Comparison of ENCODE assay signal across 18 cellular contexts in genomic region chr3:23940775-23941174, GRCh38. TPM values are rescaled to one million over a fixed set of nuclear protein-coding genes. Genes with fewer than 3 reads are reported as not detected.
DNase-seq lines count a peak whose midpoint lies in the region; ATAC-seq, FAIRE-seq and TF ChIP-seq lines count a peak whose summit lies in the region.
"Had no signal": no experiment of that assay in that cellular context is flagged by ENCODE, and none has a peak within 500 bp of the region (broad histone marks: within the 10 kb centered on the region; RNA-seq: fewer than 3 reads in every experiment).

No MANE protein-coding gene starts in this region.

- no TSS peak for BruUV-seq in K562 (replicated peaks; lab: Mats Ljungman, UMichigan)

- H3K27me3 ChIP-seq in K562 (ENCODE audit: control insufficient read depth in 2 of 2, insufficient read depth in 2 of 2, low read length in 2 of 2): no peaks in the 10 kb centered on the region

- DNase-seq in A549 (ENCODE audit: low read depth in 1 of 2, low spot score in 1 of 2) (peak in 1 of 2 experiments; percentile 20), HEK293T (ENCODE audit: extremely low spot score) (no peak), K562 (ENCODE audit: extremely low read depth in 1 of 4, low spot score in 3 of 4) (peak in 3 of 4 experiments; percentile 29 to 76 (median 52)), neural crest cell (ENCODE audit: low read depth, low spot score) (no peak), midbrain (lab: John Stamatoyannopoulos, UW) (no peak)
- DNase-seq: C1 segment of cervical spinal cord; CD4-positive, alpha-beta memory T cell; COR-L47; DMS153; GF-D8; H7 had no signal

- TF ChIP-seq POLR2A in A549 (IDR thresholded peaks at IDR 0.05; ENCODE audit: low read length): no peak
- TF ChIP-seq POLR2A in K562 (conservative IDR thresholded peaks at IDR 0.05): no peak

- TF ChIP-seq EP300 in A549 (IDR thresholded peaks at IDR 0.05): no peak
- peak; percentile 58 for TF ChIP-seq EP300 in K562 (IDR thresholded peaks at IDR 0.05; ENCODE audit: low read length)

- H3K79me2 ChIP-seq in K562 (ENCODE audit: control insufficient read depth, insufficient read depth, low read length): no peaks in the 10 kb centered on the region

- H4K20me1 ChIP-seq in K562 (replicated peaks; ENCODE audit: control insufficient read depth, insufficient read depth, low read length): no peaks in the 10 kb centered on the region

- H3K9me3 Mint-ChIP-seq in neural crest cell: no peaks in the 10 kb centered on the region
- H3K9me3 Mint-ChIP-seq: GM23338 had no signal

- peak overlapping the region in 1 of 2 experiments; percentile 34; a peak in 2 of 4 replicates for H3K9ac ChIP-seq in K562 (ENCODE audit: insufficient read depth in 1 of 2, low read depth in 2 of 2, low read length in 2 of 2)

- TF ChIP-seq RAD21 in A549 (conservative IDR thresholded peaks at IDR 0.05 in 1 of 2, IDR thresholded peaks at IDR 0.05 in 1 of 2) (no peak), K562 (CRISPR knock-in tag; conservative IDR thresholded peaks at IDR 0.05 in 1 of 2, IDR thresholded peaks at IDR 0.05 in 1 of 2) (no peak)

- H3K27ac Mint-ChIP-seq in neural crest cell (ENCODE audit: unreplicated experiment): no peak overlapping the region
- H3K27ac Mint-ChIP-seq: B cell, GM23338 had no signal

- intact Hi-C loops in K562 (cut with micrococcal nuclease): loop anchor here (10.0 kb wide), 1 partner anchor 136 kb away; the partner anchor contains the start of gene UBE2E1

- in situ Hi-C loops in K562 (cut with MboI): no loop called here

- TF ChIP-seq CTCF in A549 (IDR thresholded peaks at IDR 0.05) (no peak), K562 (IDR thresholded peaks at IDR 0.05 in 2 of 3, conservative IDR thresholded peaks at IDR 0.05 in 1 of 3; ENCODE audit: insufficient read depth in 2 of 3, low read depth in 1 of 3, low read length in 3 of 3) (no peak), neural crest cell (conservative IDR thresholded peaks at IDR 0.05) (no peak)

- no peaks in the 10 kb centered on the region for H3K36me3 ChIP-seq in K562 (ENCODE audit: control insufficient read depth, insufficient read depth, low read length)

- H3K4me2 ChIP-seq in A549 (no peak overlapping the region), K562 (ENCODE audit: insufficient read depth, low read length) (peak overlapping the region; percentile 13)
- H3K4me2 ChIP-seq: GM23338 had no signal

- H3K9me3 ChIP-seq in A549: no peaks in the 10 kb centered on the region
- no peaks in the 10 kb centered on the region for H3K9me3 ChIP-seq in K562 (replicated peaks; ENCODE audit: control insufficient read depth, insufficient read depth, low read depth, low read length)

- CTCF ChIA-PET in A549 (lab: Yijun Ruan, JAX) (interaction anchor here (0.8 to 1.3 kb wide), 3 partner anchors 18 to 52 kb away, joined by 3 to 4 read pairs (median 4); no protein-coding TSS in a partner anchor), HEK293T (lab: Yijun Ruan, JAX) (interaction anchor here (1.1 kb wide), 1 partner anchor 52 kb away, joined by 4 read pairs; no protein-coding TSS in a partner anchor), K562 (lab: Yijun Ruan, JAX; ENCODE audit: low intra/inter-chr PET ratio) (no interaction called here)

- peaks cover 18% of the 10 kb centered on the region for H3K27me3 Mint-ChIP-seq in neural crest cell (ENCODE audit: low read depth)
- H3K27me3 Mint-ChIP-seq: B cell had no signal

- no peak overlapping the region for H3K4me3 ChIP-seq in A549
- H3K4me3 ChIP-seq in K562: no peak overlapping the region
- H3K4me3 ChIP-seq: GM23338 had no signal

- FAIRE-seq in A549 (lab: Jason Lieb, UNC) (no peak), K562 (lab: Jason Lieb, UNC) (peak; percentile 71)
- FAIRE-seq: D721Med had no signal

- peak overlapping the region; percentile 59 for H3K4me3 Mint-ChIP-seq in neural crest cell
- H3K4me3 Mint-ChIP-seq: B cell; CD4-positive, alpha-beta memory T cell; GM23338 had no signal

- peak overlapping the region; percentile 81 for H2AFZ ChIP-seq in K562 (ENCODE audit: low read depth, low read length)
- H2AFZ ChIP-seq: GM23338 had no signal

- no peak overlapping the region for H3K27ac ChIP-seq in A549
- H3K27ac ChIP-seq in K562 (ENCODE audit: extremely low read depth, low read depth, low read length): peak overlapping the region; percentile 52
- H3K27ac ChIP-seq: HL-60 had no signal

- no peaks in the 10 kb centered on the region for H3K36me3 Mint-ChIP-seq in neural crest cell (ENCODE audit: low read depth)

- H3K4me1 ChIP-seq in A549 (peaks cover 5% of the 10 kb centered on the region; the same call in 2 of the 3 replicates), K562 (replicated peaks in 1 of 2; ENCODE audit: control insufficient read depth in 2 of 2, insufficient read depth in 2 of 2, low read length in 2 of 2) (peaks cover 10 to 29% of the 10 kb centered on the region in 2 experiments)

- POLR2A ChIA-PET in A549 (lab: Yijun Ruan, JAX): interaction anchor here (0.6 to 2.7 kb wide), 2 partner anchors 24 to 122 kb away, joined by 3 to 17 read pairs; partner anchors contain the start of genes NKIRAS1 and RPL15
- POLR2A ChIA-PET in HEK293T (lab: Yijun Ruan, JAX): interaction anchor here (5.5 kb wide), 1 partner anchor 23 kb away, joined by 62 read pairs; the partner anchor contains the start of genes NKIRAS1 and RPL15
- POLR2A ChIA-PET in K562 (lab: Yijun Ruan, JAX): interaction anchor here (0.9 to 11.6 kb wide), 4 partner anchors 17 to 22 kb away, joined by 3 to 165 read pairs (median 3); partner anchors contain the start of genes NKIRAS1 and RPL15

- ATAC-seq in A549 (no peak), K562 (no peak), GM19023 (IDR thresholded peaks at IDR 0.05; ENCODE audit: unreplicated experiment) (no peak), HG03354 (IDR thresholded peaks at IDR 0.05; ENCODE audit: poor library complexity, severe bottlenecking, unreplicated experiment) (no peak), esophagus mucosa (no peak)
- ATAC-seq: GM23338 had no signal

- peaks cover 17% of the 10 kb centered on the region for H3K4me1 Mint-ChIP-seq in neural crest cell

- no peaks in the 10 kb centered on the region for H3K9me1 ChIP-seq in K562 (ENCODE audit: control insufficient read depth, insufficient read depth, low read length)

- WGBS in A549 (ENCODE audit: missing lambda C conversion rate): 69% methylated on average over 5 of the region's 5 CpGs
- 4% methylated on average over 5 of the region's 5 CpGs for WGBS in K562 (ENCODE audit: insufficient coverage, low coverage, missing lambda C conversion rate)

RNA-seq across cellular contexts. Expression of gene NR1D2, which starts 4.3 kb away (rescaled TPM):
- 18.5 and 18.6 TPM in 2 replicates for polyA plus RNA-seq in A549 (2011; rRNA removed)
- 2.6 and 3.1 TPM in 2 replicates for polyA plus RNA-seq in A549 (2012; cell fraction: cytosol; rRNA removed)
- polyA plus RNA-seq in A549 (2012; cell fraction: nucleus; rRNA removed): 1.2 and 1.9 TPM in 2 replicates
- 7.2 to 8.1 TPM (median 7.4 TPM) in 3 replicates for polyA plus RNA-seq in A549 (2017; fragmentation: RNase III; extraction: RNeasy Plus Mini Kit Qiagen cat#74134 plus additional on column Dnase treatment)
- polyA minus RNA-seq in A549 (2011; rRNA and poly(A)+ RNA removed): 15.4 and 18.7 TPM in 2 replicates
- 2.5 and 9.3 TPM in 2 replicates for total RNA-seq in K562 (2011; cell fraction: chromatin; rRNA removed; ENCODE audit: low replicate concordance)
- total RNA-seq in K562 (2011; cell fraction: nucleolus; rRNA removed): 1.5 and 1.7 TPM in 2 replicates
- total RNA-seq in K562 (2011; cell fraction: nucleoplasm; rRNA removed): 2.7 and 3.3 TPM in 2 replicates
- 2.6 and 2.9 TPM in 2 replicates for total RNA-seq in K562 (2014; rRNA removed)
- total RNA-seq in K562 (2014; rRNA removed; fragmentation: Illumina TruSeq; extraction: Trizol): 4.8 and 5.7 TPM in 2 replicates
- total RNA-seq in K562 (2015; rRNA removed; fragmentation: Illumina TruSeq; extraction: Trizol): 3.2 and 3.6 TPM in 2 replicates
- total RNA-seq in K562 (2021): 4.2 and 5.5 TPM in 2 replicates
- 1.6 and 2.5 TPM in 2 replicates for polyA plus RNA-seq in K562 (2011; rRNA removed)
- 0.51 and 0.77 TPM in 2 replicates for polyA plus RNA-seq in K562 (2011; cell fraction: cytosol; rRNA removed)
- polyA plus RNA-seq in K562 (2011; cell fraction: nucleus; rRNA removed): 0.67 and 1.1 TPM in 2 replicates
- 1.9 and 2.7 TPM in 2 replicates for polyA plus RNA-seq in K562 (2012)
- polyA plus RNA-seq in K562 (2014; fragmentation: Illumina TruSeq; extraction: Trizol): 3.2 and 3.3 TPM in 2 replicates
- polyA plus RNA-seq in K562 (2014; fragmentation: Nextera tagmentation; extraction: Ambion mirVana): 1 to 10 TPM; 1.2 TPM
- polyA plus RNA-seq in K562 (2014; rRNA removed): 1.3 and 2.2 TPM in 2 replicates
- polyA minus RNA-seq in K562 (2011; rRNA and poly(A)+ RNA removed): 11.3 and 12.5 TPM in 2 replicates
- 3.2 and 3.5 TPM in 2 replicates for polyA minus RNA-seq in K562 (2011; cell fraction: cytosol; rRNA and poly(A)+ RNA removed)
- 1.3 and 2.7 TPM in 2 replicates for polyA minus RNA-seq in K562 (2011; cell fraction: nucleus; rRNA and poly(A)+ RNA removed)
- 8.6 and 10.0 TPM in 2 replicates for total RNA-seq in neural crest cell
- total RNA-seq in esophagus mucosa: 14.1 TPM

RNA-seq across cellular contexts. Expression of gene RPL15, which starts 23.8 kb away (rescaled TPM):
- 2,933 and 3,149 TPM in 2 replicates for polyA plus RNA-seq in A549 (2011; rRNA removed)
- 4,919 and 4,999 TPM in 2 replicates for polyA plus RNA-seq in A549 (2012; cell fraction: cytosol; rRNA removed)
- polyA plus RNA-seq in A549 (2012; cell fraction: nucleus; rRNA removed): 2,649 and 2,666 TPM in 2 replicates
- 2,088 to 2,178 TPM (median 2,158 TPM) in 3 replicates for polyA plus RNA-seq in A549 (2017; fragmentation: RNase III; extraction: RNeasy Plus Mini Kit Qiagen cat#74134 plus additional on column Dnase treatment)
- polyA minus RNA-seq in A549 (2011; rRNA and poly(A)+ RNA removed): 1,758 and 1,776 TPM in 2 replicates
- total RNA-seq in K562 (2011; cell fraction: chromatin; rRNA removed; ENCODE audit: low replicate concordance): 238 and 411 TPM in 2 replicates
- total RNA-seq in K562 (2011; cell fraction: nucleolus; rRNA removed): 765 and 867 TPM in 2 replicates
- total RNA-seq in K562 (2011; cell fraction: nucleoplasm; rRNA removed): 735 and 1,463 TPM in 2 replicates
- 2,466 and 2,533 TPM in 2 replicates for total RNA-seq in K562 (2014; rRNA removed)
- 1,923 and 2,393 TPM in 2 replicates for total RNA-seq in K562 (2014; rRNA removed; fragmentation: Illumina TruSeq; extraction: Trizol)
- total RNA-seq in K562 (2015; rRNA removed; fragmentation: Illumina TruSeq; extraction: Trizol): 2,774 and 3,068 TPM in 2 replicates
- 2,579 and 2,753 TPM in 2 replicates for total RNA-seq in K562 (2021)
- 4,017 and 4,081 TPM in 2 replicates for polyA plus RNA-seq in K562 (2011; rRNA removed)
- polyA plus RNA-seq in K562 (2011; cell fraction: cytosol; rRNA removed): 6,575 and 7,027 TPM in 2 replicates
- 1,268 and 2,124 TPM in 2 replicates for polyA plus RNA-seq in K562 (2011; cell fraction: nucleus; rRNA removed)
- polyA plus RNA-seq in K562 (2012): 3,041 and 6,015 TPM in 2 replicates
- polyA plus RNA-seq in K562 (2014; fragmentation: Illumina TruSeq; extraction: Trizol): 3,791 and 3,928 TPM in 2 replicates
- 1,000 to 10,000 TPM; 7,800 to 8,850 TPM for polyA plus RNA-seq in K562 (2014; fragmentation: Nextera tagmentation; extraction: Ambion mirVana)
- 5,148 and 5,287 TPM in 2 replicates for polyA plus RNA-seq in K562 (2014; rRNA removed)
- polyA minus RNA-seq in K562 (2011; rRNA and poly(A)+ RNA removed): 1,404 and 1,476 TPM in 2 replicates
- polyA minus RNA-seq in K562 (2011; cell fraction: cytosol; rRNA and poly(A)+ RNA removed): 1,271 and 1,367 TPM in 2 replicates
- polyA minus RNA-seq in K562 (2011; cell fraction: nucleus; rRNA and poly(A)+ RNA removed): 253 and 438 TPM in 2 replicates
- total RNA-seq in neural crest cell: 2,019 and 2,075 TPM in 2 replicates
- 1,347 TPM for total RNA-seq in esophagus mucosa

RNA-seq across cellular contexts. Expression of gene NKIRAS1, which starts 24.0 kb away (rescaled TPM):
- polyA plus RNA-seq in A549 (2011; rRNA removed) (12.2 and 16.8 TPM in 2 replicates), A549 (2017; fragmentation: RNase III; extraction: RNeasy Plus Mini Kit Qiagen cat#74134 plus additional on column Dnase treatment) (13.8 to 15.5 TPM (median 14.8 TPM) in 3 replicates), K562 (2011; rRNA removed) (5.3 and 7.1 TPM in 2 replicates), K562 (2014; fragmentation: Illumina TruSeq; extraction: Trizol) (5.9 and 6.9 TPM in 2 replicates), K562 (2014; fragmentation: Nextera tagmentation; extraction: Ambion mirVana) (1 to 10 TPM; 5.5 to 5.6 TPM), K562 (2014; rRNA removed) (6.3 and 6.4 TPM in 2 replicates)
- 3.3 and 3.7 TPM in 2 replicates for polyA plus RNA-seq in A549 (2012; cell fraction: cytosol; rRNA removed)
- 1.6 and 2.7 TPM in 2 replicates for polyA plus RNA-seq in A549 (2012; cell fraction: nucleus; rRNA removed)
- 4.0 and 4.2 TPM in 2 replicates for polyA minus RNA-seq in A549 (2011; rRNA and poly(A)+ RNA removed)
- 6.4 and 13.1 TPM in 2 replicates for total RNA-seq in K562 (2011; cell fraction: chromatin; rRNA removed; ENCODE audit: low replicate concordance)
- 4.0 and 4.3 TPM in 2 replicates for total RNA-seq in K562 (2011; cell fraction: nucleolus; rRNA removed)
- total RNA-seq in K562 (2011; cell fraction: nucleoplasm; rRNA removed): 11.9 and 17.8 TPM in 2 replicates
- total RNA-seq in K562 (2014; rRNA removed) (5.5 and 6.1 TPM in 2 replicates), K562 (2014; rRNA removed; fragmentation: Illumina TruSeq; extraction: Trizol) (8.4 TPM in 2 replicates), K562 (2015; rRNA removed; fragmentation: Illumina TruSeq; extraction: Trizol) (10.3 and 10.8 TPM in 2 replicates), K562 (2021) (4.3 and 5.1 TPM in 2 replicates), neural crest cell (8.8 and 9.7 TPM in 2 replicates), esophagus mucosa (4.1 TPM)
- polyA plus RNA-seq in K562 (2011; cell fraction: cytosol; rRNA removed): 1.6 and 3.9 TPM in 2 replicates
- polyA plus RNA-seq in K562 (2011; cell fraction: nucleus; rRNA removed): 3.1 and 3.7 TPM in 2 replicates
- 3.6 and 4.8 TPM in 2 replicates for polyA plus RNA-seq in K562 (2012)
- 6.5 and 8.6 TPM in 2 replicates for polyA minus RNA-seq in K562 (2011; rRNA and poly(A)+ RNA removed)
- 2.4 and 2.7 TPM in 2 replicates for polyA minus RNA-seq in K562 (2011; cell fraction: cytosol; rRNA and poly(A)+ RNA removed)
- 6.5 and 9.6 TPM in 2 replicates for polyA minus RNA-seq in K562 (2011; cell fraction: nucleus; rRNA and poly(A)+ RNA removed)

Comparison
In these comparisons a context has a peak if more than half of its experiments do, and no peak if none do; other contexts are left out.
1. DNase-seq: peak in K562 (3 of 4); none in HEK293T (single experiment), neural crest cell (single experiment) and midbrain (single experiment).
2. Of the 35 proteins assayed by ChIP-seq in both K562 and A549: peak only in K562: EHMT2, EP300 and MAFK; only in A549: none; in both: none; in neither: 31; mixed calls (peak in some experiments, not most) for 1.